Comparison of ENCODE assay signal across 18 cellular contexts in the genomic region with DNA sequence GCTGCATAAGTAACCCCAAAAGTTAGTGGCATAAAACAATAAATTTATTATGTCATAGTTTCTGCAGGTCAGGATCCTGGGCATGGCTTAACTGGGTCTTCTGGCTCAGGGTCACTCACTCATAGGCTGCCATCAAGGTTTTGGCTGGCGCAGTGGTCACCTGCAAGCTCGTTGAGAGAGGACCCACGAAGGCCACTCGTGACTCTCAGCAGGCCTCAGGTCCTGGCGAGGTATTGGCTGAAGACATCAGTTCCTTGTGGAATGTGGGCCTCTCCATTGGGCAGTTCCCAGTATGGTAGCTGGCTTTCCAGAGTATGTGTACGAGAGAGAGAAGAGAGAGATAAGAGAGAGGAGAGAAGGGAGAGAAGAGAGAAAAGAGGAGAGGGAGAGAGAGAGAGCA.
A peak's percentile ranks its signal among the peaks of the same experiment; 100 is the strongest.
DNase-seq lines count a peak whose midpoint lies in the region; ATAC-seq and TF ChIP-seq lines count a peak whose summit lies in the region.
"Had no signal": no experiment of that assay in that cellular context is flagged by ENCODE, and none has a peak within 500 bp of the region (broad histone marks: within the 10 kb centered on the region; RNA-seq: fewer than 3 reads in every experiment).

No MANE protein-coding gene starts in this region.

- H3K27me3 Mint-ChIP-seq in activated naive CD4-positive, alpha-beta T cell treated with anti-CD3 and anti-CD28 coated beads for 36 hours (ENCODE audit: low read depth), result no peaks in the 10 kb centered on the region
- no peaks in the 10 kb centered on the region for H3K27me3 Mint-ChIP-seq in activated naive CD4-positive, alpha-beta T cell treated with anti-CD3 and anti-CD28 coated beads, Interleukin-2, amount 10 ng/mL, durations not matched to agents 7 days and 5 days
- peaks cover 85% of the 10 kb centered on the region for H3K27me3 Mint-ChIP-seq in HFFc6 (ENCODE audit: insufficient read depth)
- H3K27me3 Mint-ChIP-seq in activated T-helper 2 cell treated with anti-CD3 and anti-CD28 coated beads, Interferon-gamma antibody, Interleukin-2, Interleukin-4, amounts not matched to agents 10 μg/mL and 5 μg/mL and 100 μg/mL, durations not matched to agents 14 hours and 24 hours and 36 hours (ENCODE audit: low read depth), result no peaks in the 10 kb centered on the region

- H3K9me3 Mint-ChIP-seq in activated naive CD4-positive, alpha-beta T cell treated with anti-CD3 and anti-CD28 coated beads for 36 hours, result no peaks in the 10 kb centered on the region
- H3K9me3 Mint-ChIP-seq in activated naive CD4-positive, alpha-beta T cell treated with anti-CD3 and anti-CD28 coated beads, Interleukin-2, amount 10 ng/mL, durations not matched to agents 7 days and 5 days, result no peaks in the 10 kb centered on the region
- H3K9me3 Mint-ChIP-seq in HFFc6, result peaks cover 30% of the 10 kb centered on the region
- H3K9me3 Mint-ChIP-seq in activated T-helper 2 cell treated with anti-CD3 and anti-CD28 coated beads, Interferon-gamma antibody, Interleukin-2, Interleukin-4, amounts not matched to agents 10 μg/mL and 5 μg/mL and 100 μg/mL, durations not matched to agents 14 hours and 24 hours and 36 hours, result no peaks in the 10 kb centered on the region

- TF ChIP-seq CTCF in HFFc6 (IDR thresholded peaks at IDR 0.05), result no peak

- peaks cover 26% of the 10 kb centered on the region for H3K4me1 Mint-ChIP-seq in activated naive CD4-positive, alpha-beta T cell treated with anti-CD3 and anti-CD28 coated beads for 36 hours (ENCODE audit: low read depth)
- H3K4me1 Mint-ChIP-seq in activated naive CD4-positive, alpha-beta T cell treated with anti-CD3 and anti-CD28 coated beads, Interleukin-2, amount 10 ng/mL, durations not matched to agents 7 days and 5 days, result peaks cover 16% of the 10 kb centered on the region
- H3K4me1 Mint-ChIP-seq in HFFc6 (ENCODE audit: low read depth), result peaks cover 100% of the 10 kb centered on the region
- peaks cover 25% of the 10 kb centered on the region for H3K4me1 Mint-ChIP-seq in activated T-helper 2 cell treated with anti-CD3 and anti-CD28 coated beads, Interferon-gamma antibody, Interleukin-2, Interleukin-4, amounts not matched to agents 10 μg/mL and 5 μg/mL and 100 μg/mL, durations not matched to agents 14 hours and 24 hours and 36 hours (ENCODE audit: low read depth)

- intact Hi-C loops in activated naive CD4-positive, alpha-beta T cell treated with anti-CD3 and anti-CD28 coated beads for 36 hours (cut with micrococcal nuclease), result no loop called here
- intact Hi-C loops in activated T-helper 2 cell treated with anti-CD3 and anti-CD28 coated beads, Interferon-gamma antibody, Interleukin-2, Interleukin-4, amounts not matched to agents 10 μg/mL and 5 μg/mL and 100 μg/mL, durations not matched to agents 14 hours and 24 hours and 36 hours (cut with micrococcal nuclease), result no loop called here

- H3K27ac Mint-ChIP-seq in activated naive CD4-positive, alpha-beta T cell treated with anti-CD3 and anti-CD28 coated beads for 36 hours, result peak overlapping the region; percentile 0
- H3K27ac Mint-ChIP-seq in activated naive CD4-positive, alpha-beta T cell treated with anti-CD3 and anti-CD28 coated beads, Interleukin-2, amount 10 ng/mL, durations not matched to agents 7 days and 5 days, result no peak overlapping the region
- H3K27ac Mint-ChIP-seq in HFFc6, result peak overlapping the region; percentile 80
- peak overlapping the region; percentile 4 for H3K27ac Mint-ChIP-seq in activated T-helper 2 cell treated with anti-CD3 and anti-CD28 coated beads, Interferon-gamma antibody, Interleukin-2, Interleukin-4, amounts not matched to agents 10 μg/mL and 5 μg/mL and 100 μg/mL, durations not matched to agents 14 hours and 24 hours and 36 hours

- peaks cover 63% of the 10 kb centered on the region for H3K36me3 Mint-ChIP-seq in activated naive CD4-positive, alpha-beta T cell treated with anti-CD3 and anti-CD28 coated beads for 36 hours (ENCODE audit: low read depth)
- H3K36me3 Mint-ChIP-seq in activated naive CD4-positive, alpha-beta T cell treated with anti-CD3 and anti-CD28 coated beads, Interleukin-2, amount 10 ng/mL, durations not matched to agents 7 days and 5 days, result peaks cover 61% of the 10 kb centered on the region
- peaks cover 97% of the 10 kb centered on the region for H3K36me3 Mint-ChIP-seq in HFFc6 (ENCODE audit: low read depth)
- H3K36me3 Mint-ChIP-seq in activated T-helper 2 cell treated with anti-CD3 and anti-CD28 coated beads, Interferon-gamma antibody, Interleukin-2, Interleukin-4, amounts not matched to agents 10 μg/mL and 5 μg/mL and 100 μg/mL, durations not matched to agents 14 hours and 24 hours and 36 hours (ENCODE audit: low read depth), result peaks cover 90% of the 10 kb centered on the region

- H3K4me3 Mint-ChIP-seq in activated naive CD4-positive, alpha-beta T cell treated with anti-CD3 and anti-CD28 coated beads for 36 hours, result no peak overlapping the region
- H3K4me3 Mint-ChIP-seq in activated naive CD4-positive, alpha-beta T cell treated with anti-CD3 and anti-CD28 coated beads, Interleukin-2, amount 10 ng/mL, durations not matched to agents 7 days and 5 days, result no peak overlapping the region
- peak overlapping the region; percentile 5; the same call in 1 of the 2 replicates for H3K4me3 Mint-ChIP-seq in HFFc6
- no peak overlapping the region for H3K4me3 Mint-ChIP-seq in activated T-helper 2 cell treated with anti-CD3 and anti-CD28 coated beads, Interferon-gamma antibody, Interleukin-2, Interleukin-4, amounts not matched to agents 10 μg/mL and 5 μg/mL and 100 μg/mL, durations not matched to agents 14 hours and 24 hours and 36 hours (ENCODE audit: low read depth)

- CTCF ChIA-PET in activated naive CD4-positive, alpha-beta T cell treated with anti-CD3 and anti-CD28 coated beads for 36 hours (lab: Charles Lee), result interaction anchor here (0.9 to 1.3 kb wide), 2 partner anchors 10 to 25 kb away, joined by 4 read pairs; no protein-coding TSS in a partner anchor
- CTCF ChIA-PET in activated naive CD4-positive, alpha-beta T cell treated with anti-CD3 and anti-CD28 coated beads, Interleukin-2, amount 10 ng/mL, durations not matched to agents 7 days and 5 days (lab: Charles Lee), result interaction anchor here (1.1 to 1.5 kb wide), 3 partner anchors 14 to 25 kb away, joined by 3 to 4 read pairs (median 3); no protein-coding TSS in a partner anchor

- no peak for DNase-seq in activated naive CD4-positive, alpha-beta T cell treated with anti-CD3 and anti-CD28 coated beads for 36 hours
- DNase-seq in activated naive CD4-positive, alpha-beta T cell treated with anti-CD3 and anti-CD28 coated beads, Interleukin-2, amount 10 ng/mL, durations not matched to agents 7 days and 5 days, result no peak
- DNase-seq in HFFc6, result no peak
- no peak for DNase-seq in activated T-helper 2 cell treated with anti-CD3 and anti-CD28 coated beads, Interferon-gamma antibody, Interleukin-2, Interleukin-4, amounts not matched to agents 10 μg/mL and 5 μg/mL and 100 μg/mL, durations not matched to agents 14 hours and 24 hours and 36 hours (ENCODE audit: low spot score)
- peak; percentile 50 for DNase-seq in stimulated activated CD8-positive, alpha-beta memory T cell treated with anti-CD3 and anti-CD28 coated beads, Interleukin-4, amount 100 ng/mL, for 48 hours
- no peak for DNase-seq in anterior cingulate cortex (lab: John Stamatoyannopoulos, UW)
- DNase-seq: activated CD4-positive, alpha-beta T cell treated with anti-CD3 and anti-CD28 coated beads for 48 hours; activated effector memory CD4-positive, alpha-beta T cell treated with anti-CD3 and anti-CD28 coated beads, Interleukin-2, amount 50 U/mL, for 16 hours; COR-L47; cortex of kidney; EL; foreskin keratinocyte; KG1; midbrain; NCI-H2081; NCI-H524 treated with DMSO at 0.1 percent for 48 hours had no signal

- ATAC-seq in GM21447 (IDR thresholded peaks at IDR 0.05; ENCODE audit: unreplicated experiment) (no peak), HG03196 (IDR thresholded peaks at IDR 0.05; ENCODE audit: unreplicated experiment) (no peak)
- ATAC-seq: foreskin keratinocyte had no signal
